24 cellular contexts compared by ENCODE assay signal in genomic region chr6:43741829-43742228, GRCh38.
"Had no signal": no experiment of that assay in that cellular context is flagged by ENCODE, and none has a peak within 500 bp of the region (broad histone marks: within the 10 kb centered on the region; RNA-seq: fewer than 3 reads in every experiment).

No MANE protein-coding gene starts in this region.

- H3K27ac Mint-ChIP-seq: activated B cell treated with CpG ODN at 0.5 μM for 24 hours; activated CD4-positive, alpha-beta memory T cell treated with anti-CD3 and anti-CD28 coated beads for 36 hours; activated naive CD4-positive, alpha-beta T cell treated with anti-CD3 and anti-CD28 coated beads, Interleukin-2, amount 50 U/mL, for 72 hours; activated T-helper 1 cell treated with anti-CD3 and anti-CD28 coated beads, Interleukin-12 subunit alpha, Interleukin-12 subunit beta, Interleukin-2, Interleukin-4 antibody, amounts not matched to agents 30 ng/mL and 10 ng/mL and 1 ng/mL, durations not matched to agents 14 hours and 24 hours and 36 hours; endodermal cell; stimulated activated naive CD8-positive, alpha-beta T cell treated with anti-CD3 and anti-CD28 coated beads, Interleukin-15, Interleukin-2, amounts not matched to agents 100 ng/mL and 50 ng/mL, for 24 hours; T-helper 2 cell treated with Interferon-gamma antibody and Interleukin-4, amounts not matched to agents 5 μg/mL and 100 μg/mL, for 36 hours had no signal

- H3K9me3 ChIP-seq: left lung, psoas muscle, suprapubic skin, transverse colon, vagina had no signal

- H3K27ac ChIP-seq: dorsolateral prefrontal cortex, left lung, psoas muscle, suprapubic skin, transverse colon, vagina had no signal

- H3K4me1 Mint-ChIP-seq: activated B cell treated with CpG ODN at 0.5 μM for 24 hours had no signal

- ATAC-seq: activated naive CD4-positive, alpha-beta T cell treated with anti-CD3 and anti-CD28 coated beads, Interleukin-2, amount 50 U/mL, for 72 hours; left lung; psoas muscle; right cardiac atrium had no signal

- DNase-seq: activated CD4-positive, alpha-beta memory T cell treated with anti-CD3 and anti-CD28 coated beads for 36 hours; activated CD4-positive, alpha-beta T cell treated with anti-CD3 and anti-CD28 coated beads for 4 hours; activated gamma-delta T cell treated with Interleukin-2 at 50 U/mL for 16 hours; activated T-cell treated with anti-CD3 and anti-CD28 coated beads for 4 hours; amygdala; caudate nucleus; dorsolateral prefrontal cortex; erythroblast; hypothalamus; nephron progenitor cell; psoas muscle; right cardiac atrium; stimulated activated CD4-positive, alpha-beta T cell treated with anti-CD3 and anti-CD28 coated beads, Interleukin-2, amount 100 ng/mL, for 24 hours; transverse colon had no signal

- H3K9me3 Mint-ChIP-seq: activated B cell treated with CpG ODN at 0.5 μM for 24 hours; activated CD4-positive, alpha-beta memory T cell treated with anti-CD3 and anti-CD28 coated beads for 36 hours; activated naive CD4-positive, alpha-beta T cell treated with anti-CD3 and anti-CD28 coated beads, Interleukin-2, amount 50 U/mL, for 72 hours; activated T-helper 1 cell treated with anti-CD3 and anti-CD28 coated beads, Interleukin-12 subunit alpha, Interleukin-12 subunit beta, Interleukin-2, Interleukin-4 antibody, amounts not matched to agents 30 ng/mL and 10 ng/mL and 1 ng/mL, durations not matched to agents 14 hours and 24 hours and 36 hours; endodermal cell; mesothelial cell of epicardium; nephron progenitor cell; stimulated activated naive CD8-positive, alpha-beta T cell treated with anti-CD3 and anti-CD28 coated beads, Interleukin-15, Interleukin-2, amounts not matched to agents 100 ng/mL and 50 ng/mL, for 24 hours; T-helper 2 cell treated with Interferon-gamma antibody and Interleukin-4, amounts not matched to agents 5 μg/mL and 100 μg/mL, for 36 hours had no signal

- H3K27me3 Mint-ChIP-seq: stimulated activated naive CD8-positive, alpha-beta T cell treated with anti-CD3 and anti-CD28 coated beads, Interleukin-15, Interleukin-2, amounts not matched to agents 100 ng/mL and 50 ng/mL, for 24 hours had no signal

- H3K36me3 Mint-ChIP-seq: activated CD4-positive, alpha-beta memory T cell treated with anti-CD3 and anti-CD28 coated beads for 36 hours; activated naive CD4-positive, alpha-beta T cell treated with anti-CD3 and anti-CD28 coated beads, Interleukin-2, amount 50 U/mL, for 72 hours; mesothelial cell of epicardium had no signal

- H3K4me1 ChIP-seq: psoas muscle, vagina had no signal

- H3K4me3 ChIP-seq: dorsolateral prefrontal cortex, left lung, psoas muscle, suprapubic skin, transverse colon, vagina had no signal

- H3K36me3 ChIP-seq: left lung, suprapubic skin, transverse colon, vagina had no signal

- H3K27me3 ChIP-seq: dorsolateral prefrontal cortex, left lung, suprapubic skin, transverse colon, vagina had no signal

- H3K4me3 Mint-ChIP-seq: activated B cell treated with CpG ODN at 0.5 μM for 24 hours; activated CD4-positive, alpha-beta memory T cell treated with anti-CD3 and anti-CD28 coated beads for 36 hours; activated T-helper 1 cell treated with anti-CD3 and anti-CD28 coated beads, Interleukin-12 subunit alpha, Interleukin-12 subunit beta, Interleukin-2, Interleukin-4 antibody, amounts not matched to agents 30 ng/mL and 10 ng/mL and 1 ng/mL, durations not matched to agents 14 hours and 24 hours and 36 hours; endodermal cell; mesothelial cell of epicardium; nephron progenitor cell; stimulated activated naive CD8-positive, alpha-beta T cell treated with anti-CD3 and anti-CD28 coated beads, Interleukin-15, Interleukin-2, amounts not matched to agents 100 ng/mL and 50 ng/mL, for 24 hours; T-helper 2 cell treated with Interferon-gamma antibody and Interleukin-4, amounts not matched to agents 5 μg/mL and 100 μg/mL, for 36 hours had no signal
